Comparison of ENCODE assay signal across 6 cellular contexts in the genomic region with DNA sequence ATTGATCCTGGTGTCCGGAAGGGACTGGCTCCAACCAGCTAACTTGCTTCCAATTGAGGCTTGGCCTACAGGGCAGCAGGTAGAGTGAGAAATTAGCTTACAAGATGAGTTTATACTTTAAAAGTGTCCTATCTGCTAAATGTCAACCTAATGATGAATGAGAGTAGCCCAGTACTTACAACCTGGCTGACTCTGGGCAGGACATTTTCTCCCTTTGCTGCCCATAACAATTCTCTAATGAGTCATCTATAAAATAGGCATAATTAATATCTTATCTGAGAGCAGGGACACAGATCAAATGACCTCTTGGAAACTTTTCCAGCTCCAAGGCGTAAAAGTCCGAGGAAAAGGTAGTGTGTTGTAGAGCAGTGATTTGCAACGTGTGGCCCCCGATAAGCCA.
"Had no signal": no experiment of that assay in that cellular context is flagged by ENCODE, and none has a peak within 500 bp of the region (broad histone marks: within the 10 kb centered on the region; RNA-seq: fewer than 3 reads in every experiment).

No MANE protein-coding gene starts in this region.

- H3K27me3 Mint-ChIP-seq: IgD-negative memory B cell had no signal

- ATAC-seq: GM23338, HepG2 had no signal

- H3K4me2 ChIP-seq: GM23338 had no signal

- H3K27ac ChIP-seq: HL-60 had no signal

- DNase-seq: H9, HCEC 1CT had no signal

- H3K27ac Mint-ChIP-seq: GM23338, H9, IgD-negative memory B cell had no signal

- H3K4me3 Mint-ChIP-seq: GM23338, H9, IgD-negative memory B cell had no signal

- H3K4me3 ChIP-seq: GM23338 had no signal

- H3K9me3 Mint-ChIP-seq: GM23338, H9 had no signal

- H2AFZ ChIP-seq: GM23338 had no signal
